ENCODE assay signal across 19 cellular contexts in the genomic region with DNA sequence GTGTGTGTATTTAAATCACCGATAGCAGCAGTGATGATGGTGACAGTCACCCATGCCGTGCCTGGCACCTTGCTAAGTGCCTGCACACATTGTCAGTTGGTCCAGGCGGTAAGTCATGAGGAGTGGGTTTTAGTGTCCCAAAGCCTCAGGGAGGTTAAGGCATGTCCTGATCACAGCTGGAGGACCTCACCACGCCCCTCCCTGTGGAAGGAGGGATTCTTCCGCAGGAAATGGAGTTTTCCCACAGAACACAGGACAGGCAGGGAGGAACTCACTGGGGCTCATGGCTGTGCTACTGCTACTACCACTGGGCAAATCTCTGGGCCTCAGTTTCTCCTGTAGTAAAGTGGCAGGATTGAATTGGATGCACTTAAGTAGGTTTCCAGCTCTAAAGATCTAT.
"Had no signal": no experiment of that assay in that cellular context is flagged by ENCODE, and none has a peak within 500 bp of the region (broad histone marks: within the 10 kb centered on the region; RNA-seq: fewer than 3 reads in every experiment).

No MANE protein-coding gene starts in this region.

- H3K36me3 ChIP-seq: esophagus squamous epithelium, neutrophil, upper lobe of left lung had no signal

- H3K4me1 Mint-ChIP-seq: activated CD4-positive, alpha-beta memory T cell treated with anti-CD3 and anti-CD28 coated beads, Interleukin-2, amount 10 ng/mL, durations not matched to agents 7 days and 5 days; activated naive CD4-positive, alpha-beta T cell treated with anti-CD3 and anti-CD28 coated beads, Interleukin-2, amount 50 U/mL, for 24 hours; central memory CD8-positive, alpha-beta T cell had no signal

- H3K4me1 ChIP-seq: body of pancreas, upper lobe of left lung had no signal

- H3K27me3 ChIP-seq: body of pancreas, dorsolateral prefrontal cortex, esophagus squamous epithelium, neutrophil, upper lobe of left lung had no signal

- H3K4me3 Mint-ChIP-seq: activated CD4-positive, alpha-beta memory T cell treated with anti-CD3 and anti-CD28 coated beads, Interleukin-2, amount 10 ng/mL, durations not matched to agents 7 days and 5 days; activated naive CD4-positive, alpha-beta T cell treated with anti-CD3 and anti-CD28 coated beads, Interleukin-2, amount 50 U/mL, for 24 hours; central memory CD8-positive, alpha-beta T cell; effector memory CD8-positive, alpha-beta T cell; natural killer cell treated with Interleukin-12 subunit alpha and Interleukin-12 subunit beta and Interleukin-15 and Interleukin-18, amount 100 ng/mL, for 72 hours; T-helper 1 cell treated with Interleukin-12 subunit alpha and Interleukin-12 subunit beta and Interleukin-4 antibody, amounts not matched to agents 30 μg/mL and 1 μg/mL, for 36 hours had no signal

- H3K9me3 ChIP-seq: body of pancreas, esophagus squamous epithelium, neutrophil, upper lobe of left lung had no signal

- H3K27ac ChIP-seq: body of pancreas, neutrophil had no signal

- H3K9me3 Mint-ChIP-seq: activated CD4-positive, alpha-beta memory T cell treated with anti-CD3 and anti-CD28 coated beads, Interleukin-2, amount 10 ng/mL, durations not matched to agents 7 days and 5 days; activated naive CD4-positive, alpha-beta T cell treated with anti-CD3 and anti-CD28 coated beads, Interleukin-2, amount 50 U/mL, for 24 hours; central memory CD8-positive, alpha-beta T cell; effector memory CD8-positive, alpha-beta T cell; natural killer cell treated with Interleukin-12 subunit alpha and Interleukin-12 subunit beta and Interleukin-15 and Interleukin-18, amount 100 ng/mL, for 72 hours; T-helper 1 cell treated with Interleukin-12 subunit alpha and Interleukin-12 subunit beta and Interleukin-4 antibody, amounts not matched to agents 30 μg/mL and 1 μg/mL, for 36 hours had no signal

- DNase-seq: activated CD4-positive, alpha-beta memory T cell treated with anti-CD3 and anti-CD28 coated beads, Interleukin-2, amount 10 ng/mL, durations not matched to agents 7 days and 5 days; activated CD4-positive, alpha-beta T cell treated with anti-CD3 and anti-CD28 coated beads for 48 hours; activated gamma-delta T cell treated with Interleukin-2 at 50 U/mL for 16 hours; anterior cingulate cortex; body of pancreas; dorsolateral prefrontal cortex; effector memory CD8-positive, alpha-beta T cell; esophagus squamous epithelium; mammary epithelial cell; stimulated activated CD4-positive, alpha-beta T cell treated with anti-CD3 and anti-CD28 coated beads, Interleukin-2, amount 100 ng/mL, for 48 hours; stimulated activated CD8-positive, alpha-beta memory T cell treated with anti-CD3 and anti-CD28 coated beads, Interleukin-4, amount 100 ng/mL, for 48 hours; stimulated activated naive CD4-positive, alpha-beta T cell; T1000; upper lobe of left lung had no signal

- H3K4me3 ChIP-seq: body of pancreas, dorsolateral prefrontal cortex, esophagus squamous epithelium, upper lobe of left lung had no signal

- H3K36me3 Mint-ChIP-seq: activated naive CD4-positive, alpha-beta T cell treated with anti-CD3 and anti-CD28 coated beads, Interleukin-2, amount 50 U/mL, for 24 hours; natural killer cell treated with Interleukin-12 subunit alpha and Interleukin-12 subunit beta and Interleukin-15 and Interleukin-18, amount 100 ng/mL, for 72 hours had no signal

- ATAC-seq: body of pancreas; effector memory CD8-positive, alpha-beta T cell; natural killer cell treated with Interleukin-12 subunit alpha and Interleukin-12 subunit beta and Interleukin-15 and Interleukin-18, amount 100 ng/mL, for 72 hours had no signal

- H3K27ac Mint-ChIP-seq: activated CD4-positive, alpha-beta memory T cell treated with anti-CD3 and anti-CD28 coated beads, Interleukin-2, amount 10 ng/mL, durations not matched to agents 7 days and 5 days; activated naive CD4-positive, alpha-beta T cell treated with anti-CD3 and anti-CD28 coated beads, Interleukin-2, amount 50 U/mL, for 24 hours; effector memory CD8-positive, alpha-beta T cell; natural killer cell treated with Interleukin-12 subunit alpha and Interleukin-12 subunit beta and Interleukin-15 and Interleukin-18, amount 100 ng/mL, for 72 hours; T-helper 1 cell treated with Interleukin-12 subunit alpha and Interleukin-12 subunit beta and Interleukin-4 antibody, amounts not matched to agents 30 μg/mL and 1 μg/mL, for 36 hours had no signal

- H3K27me3 Mint-ChIP-seq: activated naive CD4-positive, alpha-beta T cell treated with anti-CD3 and anti-CD28 coated beads, Interleukin-2, amount 50 U/mL, for 24 hours had no signal
